8 cellular contexts compared by ENCODE assay signal in the genomic region with DNA sequence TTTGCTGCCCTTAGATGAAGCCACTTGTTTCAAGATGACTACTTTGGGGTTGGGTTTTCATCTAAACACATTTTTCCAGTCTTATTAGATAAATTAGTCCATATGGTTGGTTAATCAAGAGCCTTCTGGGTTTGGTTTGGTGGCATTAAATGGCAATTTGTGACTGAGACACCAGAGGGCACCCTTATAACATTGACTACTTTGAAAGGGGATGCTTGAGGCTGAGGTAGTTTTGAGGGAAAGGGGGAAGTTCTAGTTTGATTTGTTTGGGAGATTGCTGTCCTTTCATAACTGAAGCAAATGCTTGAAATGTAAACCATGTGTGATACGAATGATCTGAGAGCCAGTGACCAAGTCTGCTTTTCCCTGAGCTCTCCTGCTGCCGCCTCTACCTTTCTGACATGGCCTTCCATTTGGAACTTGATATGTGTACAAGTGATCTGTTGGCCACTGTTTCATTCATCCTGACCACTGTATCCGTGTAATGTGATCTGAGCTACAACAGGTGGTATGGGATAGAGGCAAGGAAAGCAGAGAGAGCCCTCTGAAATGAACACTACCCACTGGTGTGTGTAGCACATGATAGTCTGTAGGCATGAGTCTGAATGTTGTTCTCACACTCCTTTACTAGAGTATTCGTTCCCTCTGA. TPM values are rescaled to one million over a fixed set of nuclear protein-coding genes. Genes with fewer than 3 reads are reported as not detected.
DNase-seq lines count a peak whose midpoint lies in the region; ATAC-seq, FAIRE-seq and TF ChIP-seq lines count a peak whose summit lies in the region.

No MANE protein-coding gene starts in this region.

- TF ChIP-seq CTCF in Panc1 (IDR thresholded peaks at IDR 0.05) (peak; percentile 80), thoracic aorta (IDR thresholded peaks at IDR 0.05) (peak; percentile 72)

- in situ Hi-C loops in Panc1 (cut with HindIII; ENCODE audit: low pct_unique_long_range_greater_than_20kb, low sequenced_read_pairs) = loop anchor here (5.0 kb wide), 2 partner anchors 49 to 219 kb away; no protein-coding TSS in a partner anchor

- no peak for TF ChIP-seq EP300 in Ishikawa (IDR thresholded peaks at IDR 0.05; ENCODE audit: borderline replicate concordance)

- H3K27me3 ChIP-seq in Panc1 (ENCODE audit: control insufficient read depth, insufficient read depth, low read length) (no peaks in the 10 kb centered on the region), thoracic aorta (replicated peaks; ENCODE audit: insufficient read depth) (no peaks in the 10 kb centered on the region)

- no peak for FAIRE-seq in H54 (lab: Jason Lieb, UNC)

- H3K4me3 ChIP-seq in Panc1 (ENCODE audit: low read depth in 2 of 2, low read length in 2 of 2) (no peak overlapping the region), thoracic aorta (no peak overlapping the region)

- TF ChIP-seq POLR2A in H54 (IDR thresholded peaks at IDR 0.05; ENCODE audit: low read depth, low read length) = no peak

- POLR2A ChIA-PET in Panc1 (lab: Charles Lee) = no interaction called here

- H3K36me3 ChIP-seq in Panc1 (ENCODE audit: control insufficient read depth, insufficient read depth, low read length) (peaks cover 4% of the 10 kb centered on the region; the same call in 1 of the 2 replicates), thoracic aorta (no peaks in the 10 kb centered on the region)

- H3K9me3 ChIP-seq in Panc1 (ENCODE audit: control insufficient read depth, insufficient read depth, low read depth, low read length) = no peaks in the 10 kb centered on the region
- H3K9me3 ChIP-seq in thoracic aorta = no peaks in the 10 kb centered on the region

- CTCF ChIA-PET in Panc1 (lab: Charles Lee) = interaction anchor here (0.6 to 6.9 kb wide), 6 partner anchors 14 to 94 kb away, joined by 3 to 81 read pairs (median 4); no protein-coding TSS in a partner anchor

- no TSS peak for BruUV-seq in Panc1 (replicated peaks; lab: Mats Ljungman, UMichigan)

- ATAC-seq in Panc1 = no peak
- ATAC-seq in thoracic aorta (ENCODE audit: insufficient number of reproducible peaks, low FRiP score, low read depth) = peak; percentile 43
- ATAC-seq in GM18867 (IDR thresholded peaks at IDR 0.05; ENCODE audit: unreplicated experiment) = no peak

- peak; percentile 82 for TF ChIP-seq RAD21 in Ishikawa (IDR thresholded peaks at IDR 0.05; ENCODE audit: low read depth)

- H3K27ac ChIP-seq in Panc1 (ENCODE audit: low read length) = peak overlapping the region; percentile 72
- H3K27ac ChIP-seq in thoracic aorta = no peak overlapping the region

- DNase-seq in DMS79 treated with DMSO at 0.1 percent for 48 hours (lab: John Stamatoyannopoulos, UW) (peak; percentile 72), Panc1 (ENCODE audit: low read depth, low spot score) (peak; percentile 56), left kidney (ENCODE audit: low read depth, low spot score) (peak; percentile 85), thoracic aorta (ENCODE audit: low spot score) (no peak), H54 (ENCODE audit: insufficient read length, low spot score) (no peak)
- DNase-seq in central memory CD4-positive, alpha-beta T cell = peak; percentile 61

- H3K4me1 ChIP-seq in Panc1 (ENCODE audit: control insufficient read depth, insufficient read depth, low read length) = peaks cover 46% of the 10 kb centered on the region
- H3K4me1 ChIP-seq in thoracic aorta (ENCODE audit: control insufficient read depth in 1 of 2, low read depth in 2 of 2) = peaks cover 3 to 23% of the 10 kb centered on the region in 2 donors

- intact Hi-C loops in Panc1 (cut with micrococcal nuclease; ENCODE audit: unreplicated experiment) = loop anchor here (1.0 to 10.0 kb wide), 2 partner anchors 52 to 112 kb away; partner anchors contain the start of gene TOP2A

TF ChIP-seq in Ishikawa, 13 proteins besides CTCF, POLR2A, EP300 and RAD21:
- no peak for TF ChIP-seq NFIC (IDR thresholded peaks at IDR 0.05)
- TF ChIP-seq, protein P1, sequence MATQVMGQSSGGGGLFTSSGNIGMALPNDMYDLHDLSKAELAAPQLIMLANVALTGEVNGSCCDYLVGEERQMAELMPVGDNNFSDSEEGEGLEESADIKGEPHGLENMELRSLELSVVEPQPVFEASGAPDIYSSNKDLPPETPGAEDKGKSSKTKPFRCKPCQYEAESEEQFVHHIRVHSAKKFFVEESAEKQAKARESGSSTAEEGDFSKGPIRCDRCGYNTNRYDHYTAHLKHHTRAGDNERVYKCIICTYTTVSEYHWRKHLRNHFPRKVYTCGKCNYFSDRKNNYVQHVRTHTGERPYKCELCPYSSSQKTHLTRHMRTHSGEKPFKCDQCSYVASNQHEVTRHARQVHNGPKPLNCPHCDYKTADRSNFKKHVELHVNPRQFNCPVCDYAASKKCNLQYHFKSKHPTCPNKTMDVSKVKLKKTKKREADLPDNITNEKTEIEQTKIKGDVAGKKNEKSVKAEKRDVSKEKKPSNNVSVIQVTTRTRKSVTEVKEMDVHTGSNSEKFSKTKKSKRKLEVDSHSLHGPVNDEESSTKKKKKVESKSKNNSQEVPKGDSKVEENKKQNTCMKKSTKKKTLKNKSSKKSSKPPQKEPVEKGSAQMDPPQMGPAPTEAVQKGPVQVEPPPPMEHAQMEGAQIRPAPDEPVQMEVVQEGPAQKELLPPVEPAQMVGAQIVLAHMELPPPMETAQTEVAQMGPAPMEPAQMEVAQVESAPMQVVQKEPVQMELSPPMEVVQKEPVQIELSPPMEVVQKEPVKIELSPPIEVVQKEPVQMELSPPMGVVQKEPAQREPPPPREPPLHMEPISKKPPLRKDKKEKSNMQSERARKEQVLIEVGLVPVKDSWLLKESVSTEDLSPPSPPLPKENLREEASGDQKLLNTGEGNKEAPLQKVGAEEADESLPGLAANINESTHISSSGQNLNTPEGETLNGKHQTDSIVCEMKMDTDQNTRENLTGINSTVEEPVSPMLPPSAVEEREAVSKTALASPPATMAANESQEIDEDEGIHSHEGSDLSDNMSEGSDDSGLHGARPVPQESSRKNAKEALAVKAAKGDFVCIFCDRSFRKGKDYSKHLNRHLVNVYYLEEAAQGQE (IDR thresholded peaks at IDR 0.05; ENCODE audit: low read depth) = no peak
- no peak for TF ChIP-seq TEAD4 (IDR thresholded peaks at IDR 0.05)
- no peak for TF ChIP-seq TCF12 (IDR thresholded peaks at IDR 0.05; ENCODE audit: low read depth)
- TF ChIP-seq MAX (IDR thresholded peaks at IDR 0.05) = no peak
- no peak for TF ChIP-seq EGR1 (IDR thresholded peaks at IDR 0.05)
- TF ChIP-seq, protein P2, sequence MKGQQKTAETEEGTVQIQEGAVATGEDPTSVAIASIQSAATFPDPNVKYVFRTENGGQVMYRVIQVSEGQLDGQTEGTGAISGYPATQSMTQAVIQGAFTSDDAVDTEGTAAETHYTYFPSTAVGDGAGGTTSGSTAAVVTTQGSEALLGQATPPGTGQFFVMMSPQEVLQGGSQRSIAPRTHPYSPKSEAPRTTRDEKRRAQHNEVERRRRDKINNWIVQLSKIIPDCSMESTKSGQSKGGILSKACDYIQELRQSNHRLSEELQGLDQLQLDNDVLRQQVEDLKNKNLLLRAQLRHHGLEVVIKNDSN (IDR thresholded peaks at IDR 0.05) = no peak
- TF ChIP-seq CEBPB (IDR thresholded peaks at IDR 0.05) = no peak
- no peak for TF ChIP-seq FOXM1 (IDR thresholded peaks at IDR 0.05; ENCODE audit: borderline replicate concordance, low read depth)
- no peak for TF ChIP-seq CREB1 (IDR thresholded peaks at IDR 0.05; ENCODE audit: low read depth)
- TF ChIP-seq TAF1 (IDR thresholded peaks at IDR 0.05; ENCODE audit: low read depth) = no peak
- TF ChIP-seq ZBTB7A (IDR thresholded peaks at IDR 0.05; ENCODE audit: low read depth) = no peak
- no peak for TF ChIP-seq YY1 (IDR thresholded peaks at IDR 0.05; ENCODE audit: low read depth)

RNA-seq across cellular contexts. Expression of gene RARA, which starts 5.8 kb away (rescaled TPM):
- total RNA-seq in Panc1 (2021; ENCODE audit: unreplicated experiment) (55.6 TPM), thoracic aorta (10 to 100 TPM; 46.8 to 73.4 TPM)
- 59.9 TPM for polyA plus RNA-seq in Panc1 (2012; ENCODE audit: insufficient read length)

RNA-seq across cellular contexts. Expression of gene CDC6, which starts 15.5 kb away (rescaled TPM):
- total RNA-seq in Panc1 (2021; ENCODE audit: unreplicated experiment) (66.3 TPM), thoracic aorta (1 to 10 TPM in 1 of 2 donors, under 1 TPM in 1; 0.71 to 6.8 TPM)
- 24.3 TPM for polyA plus RNA-seq in Panc1 (2012; ENCODE audit: insufficient read length)

Comparison
In these comparisons a context has a peak if more than half of its experiments do, and no peak if none do; other contexts are left out.
1. DNase-seq: peak in DMS79 treated with DMSO at 0.1 percent for 48 hours (single experiment), Panc1 (single experiment), central memory CD4-positive, alpha-beta T cell (single experiment) and left kidney (single experiment); none in thoracic aorta (single experiment) and H54 (single experiment).